1 cellular context compared by ENCODE assay signal in the genomic region with DNA sequence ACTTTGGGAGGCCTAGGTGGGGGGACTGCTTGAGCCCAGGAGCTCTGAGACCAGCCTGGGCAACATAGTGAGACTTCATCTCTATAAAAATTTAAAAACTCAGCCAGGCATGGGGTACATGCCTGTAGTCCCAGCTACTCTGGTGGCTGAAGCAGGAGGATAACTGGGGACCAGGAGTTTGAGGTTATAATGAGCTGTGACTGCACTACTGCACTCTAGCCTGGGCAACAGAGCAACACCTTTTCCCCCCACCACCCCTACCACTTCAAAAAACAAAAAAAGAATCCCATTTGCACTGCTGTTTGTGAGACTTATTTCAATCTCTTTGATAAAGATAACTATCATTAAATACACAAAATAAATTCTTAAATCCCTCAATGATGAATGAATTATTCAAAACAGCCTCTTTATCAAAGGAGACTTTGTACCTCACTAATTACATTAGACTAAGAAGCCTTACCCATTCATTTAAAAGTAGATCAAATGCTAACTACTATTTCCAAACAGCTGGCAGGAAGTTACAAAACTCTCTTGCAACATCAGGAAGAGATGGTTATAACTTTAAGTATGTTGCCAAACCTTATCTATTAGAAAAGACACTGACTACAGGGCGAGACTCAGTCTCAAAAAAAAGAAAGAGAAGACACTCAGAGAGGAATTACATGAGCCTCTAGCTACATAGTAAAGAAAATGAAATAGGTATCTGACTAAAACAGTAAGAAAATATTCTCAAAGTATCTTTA.
TF ChIP-seq lines count a peak whose summit lies in the region.

No MANE protein-coding gene starts in this region.

TF ChIP-seq in endothelial cell of umbilical vein, 7 proteins besides CTCF, POLR2A, EP300 and RAD21 (continued from another document):
- no peak for TF ChIP-seq GATA2 (IDR thresholded peaks at IDR 0.05; ENCODE audit: insufficient read depth, insufficient read length, low read depth, low read length)
- TF ChIP-seq EZH2 (IDR thresholded peaks at IDR 0.05; ENCODE audit: borderline replicate concordance, low read depth, low read length, severe bottlenecking), result no peak
- no peak for TF ChIP-seq MYC (IDR thresholded peaks at IDR 0.05; ENCODE audit: low read depth, low read length)
- no peak for TF ChIP-seq JUN (IDR thresholded peaks at IDR 0.05; ENCODE audit: borderline replicate concordance, insufficient read depth, insufficient read length, low read depth)
- no peak for TF ChIP-seq POLR2AphosphoS5 (IDR thresholded peaks at IDR 0.05; ENCODE audit: insufficient read depth, low read depth, low read length)
- TF ChIP-seq FOS (IDR thresholded peaks at IDR 0.05; ENCODE audit: borderline replicate concordance, insufficient read depth, low read length), result no peak
